In the genomic region with DNA sequence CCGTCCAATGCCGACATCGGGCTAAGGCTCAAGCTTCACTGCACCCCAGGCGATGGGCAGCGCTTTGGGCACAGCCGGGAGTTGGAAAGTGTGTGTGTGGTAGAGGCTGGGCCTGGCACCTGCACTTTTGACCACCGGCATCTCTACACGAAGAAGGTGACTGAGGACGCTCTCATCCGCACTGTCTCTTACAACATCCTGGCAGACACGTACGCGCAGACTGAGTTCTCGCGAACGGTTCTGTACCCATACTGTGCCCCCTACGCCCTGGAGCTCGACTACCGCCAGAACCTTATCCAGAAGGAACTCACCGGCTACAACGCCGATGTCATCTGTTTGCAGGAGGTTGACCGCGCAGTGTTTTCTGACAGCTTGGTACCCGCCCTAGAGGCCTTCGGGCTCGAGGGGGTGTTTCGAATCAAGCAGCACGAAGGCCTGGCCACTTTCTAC, we compare ENCODE assay signal across 7 cellular contexts. TPM values are rescaled to one million over a fixed set of nuclear protein-coding genes. Genes with fewer than 3 reads are reported as not detected.
DNase-seq lines count a peak whose midpoint lies in the region; ATAC-seq, FAIRE-seq and TF ChIP-seq lines count a peak whose summit lies in the region.

No MANE protein-coding gene starts in this region.

- ATAC-seq in GM18505 (IDR thresholded peaks at IDR 0.05; ENCODE audit: unreplicated experiment), result peak; percentile 19
- peak; percentile 45 to 48 for ATAC-seq in activated CD4-positive, CD25-positive, alpha-beta regulatory T cell treated with anti-CD3 and anti-CD28 coated beads, Interleukin-2, amount 50 U/mL, for 24 hours

- peak; percentile 40 for TF ChIP-seq POLR2A in GM18505 (IDR thresholded peaks at IDR 0.05; ENCODE audit: borderline replicate concordance, extremely low read depth, insufficient read depth, insufficient read length)

- no peaks in the 10 kb centered on the region for H3K27me3 ChIP-seq in duodenal mucosa (ENCODE audit: control insufficient read depth in 1 of 2, insufficient read depth in 2 of 2, low read length in 2 of 2)
- H3K27me3 ChIP-seq in mucosa of rectum (ENCODE audit: control insufficient read depth in 2 of 2, insufficient read depth in 2 of 2, low read length in 2 of 2), result no peaks in the 10 kb centered on the region

- H3K4me1 ChIP-seq in duodenal mucosa (ENCODE audit: control insufficient read depth in 1 of 2, insufficient read depth in 2 of 2, low read length in 2 of 2) (peaks cover 22 to 29% of the 10 kb centered on the region in 2 donors), mucosa of rectum (ENCODE audit: control insufficient read depth in 2 of 2, insufficient read depth in 2 of 2, low read length in 2 of 2) (peaks cover 18 to 23% of the 10 kb centered on the region in 2 donors)

- no peak for FAIRE-seq in HTR-8/SVneo (lab: Jason Lieb, UNC)

- H3K27ac ChIP-seq in duodenal mucosa (ENCODE audit: low read depth, low read length) (no peak overlapping the region), mucosa of rectum (ENCODE audit: low read depth in 2 of 2, low read length in 2 of 2) (peak overlapping the region; percentile 89 to 91), temporal lobe (ENCODE audit: low read depth, low read length) (peak overlapping the region; percentile 67)

- DNase-seq in HTR-8/SVneo (ENCODE audit: insufficient read length, low spot score) (peak; percentile 27), inferior parietal cortex (ENCODE audit: extremely low spot score) (no peak)

- H3K9me3 ChIP-seq in duodenal mucosa (ENCODE audit: control insufficient read depth in 1 of 2, low read length in 2 of 2) (no peaks in the 10 kb centered on the region), mucosa of rectum (ENCODE audit: control insufficient read depth in 2 of 2, low read length in 2 of 2) (no peaks in the 10 kb centered on the region)

- peaks cover 5 to 10% of the 10 kb centered on the region in 2 donors for H3K36me3 ChIP-seq in duodenal mucosa (ENCODE audit: control insufficient read depth in 1 of 2, insufficient read depth in 2 of 2, low read length in 2 of 2)
- H3K36me3 ChIP-seq in mucosa of rectum (ENCODE audit: control insufficient read depth in 2 of 2, insufficient read depth in 2 of 2, low read length in 2 of 2), result peaks cover 10 to 16% of the 10 kb centered on the region in 2 donors

- H3K9ac ChIP-seq in duodenal mucosa (ENCODE audit: low read depth in 1 of 2, low read length in 2 of 2), result peak overlapping the region; percentile 89 to 91
- peak overlapping the region; percentile 78 to 97 for H3K9ac ChIP-seq in mucosa of rectum (ENCODE audit: low read depth in 1 of 2, low read length in 2 of 2)

- peak overlapping the region; percentile 91 to 92 for H3K4me3 ChIP-seq in duodenal mucosa (ENCODE audit: low read depth in 1 of 2, low read length in 2 of 2)
- peak overlapping the region; percentile 89 to 100 for H3K4me3 ChIP-seq in mucosa of rectum (ENCODE audit: low read length in 2 of 2)

RNA-seq across cellular contexts. Expression of a gene that starts 1.0 kb away (rescaled TPM):
- 14.3 TPM for total RNA-seq in temporal lobe

RNA-seq across cellular contexts. Expression of a gene that starts 13.0 kb away (rescaled TPM):
- total RNA-seq in temporal lobe, result 0.74 TPM

RNA-seq across cellular contexts. Expression of a gene that starts 40.0 kb away (rescaled TPM):
- 87.8 TPM for total RNA-seq in temporal lobe
